ENCODE assay signal across 1 cellular context in the genomic region with DNA sequence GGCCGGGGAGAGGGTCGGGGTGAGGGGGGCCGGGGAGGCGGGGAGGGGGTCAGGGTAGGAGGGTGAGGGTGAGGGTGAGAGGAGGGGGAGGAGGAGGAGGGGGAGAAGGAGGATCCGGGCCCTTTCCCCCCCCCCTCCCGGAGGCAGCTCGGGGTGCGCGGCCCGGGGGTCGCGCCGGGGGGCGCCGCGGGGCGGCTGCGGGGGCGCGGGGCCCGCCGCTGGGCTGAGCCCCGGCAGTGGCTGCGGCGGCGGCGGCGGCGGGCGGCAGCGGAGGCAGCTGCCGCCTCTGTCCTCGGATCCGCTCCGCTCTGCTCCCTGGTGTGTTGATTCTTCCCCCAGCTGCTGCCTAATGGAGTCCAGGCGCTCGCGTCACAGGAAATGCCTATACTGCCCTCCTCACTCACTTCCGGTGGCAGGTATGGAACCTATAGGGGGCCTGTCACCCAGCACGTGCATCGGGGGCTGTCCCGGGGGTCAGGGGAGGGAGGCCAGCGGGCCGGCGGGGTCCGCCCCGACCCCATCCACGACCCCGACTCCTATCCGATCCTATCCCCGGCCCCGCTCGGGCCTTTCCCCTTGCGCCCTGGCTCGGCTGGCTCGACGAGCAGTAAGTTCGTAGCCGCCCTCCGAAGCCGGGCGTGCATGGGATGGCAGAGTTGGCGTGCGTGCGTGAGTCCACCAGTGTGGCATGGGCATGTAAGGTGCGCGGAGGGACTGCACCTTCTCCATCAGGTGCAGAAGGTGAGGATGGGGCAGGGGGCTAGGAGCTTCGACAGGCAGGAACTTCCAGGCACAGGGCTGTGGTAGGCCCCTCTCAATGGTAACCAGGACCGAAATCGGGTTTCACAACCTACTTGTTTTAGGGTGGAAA.
TF ChIP-seq lines count a peak whose summit lies in the region.

A gene (minus strand): TSS at position 351 of the 871 bp plus-strand sequence.

TF ChIP-seq in IMR-90, 13 proteins besides CTCF, POLR2A, EP300 and RAD21 (continued from another document):
- TF ChIP-seq, protein P1, sequence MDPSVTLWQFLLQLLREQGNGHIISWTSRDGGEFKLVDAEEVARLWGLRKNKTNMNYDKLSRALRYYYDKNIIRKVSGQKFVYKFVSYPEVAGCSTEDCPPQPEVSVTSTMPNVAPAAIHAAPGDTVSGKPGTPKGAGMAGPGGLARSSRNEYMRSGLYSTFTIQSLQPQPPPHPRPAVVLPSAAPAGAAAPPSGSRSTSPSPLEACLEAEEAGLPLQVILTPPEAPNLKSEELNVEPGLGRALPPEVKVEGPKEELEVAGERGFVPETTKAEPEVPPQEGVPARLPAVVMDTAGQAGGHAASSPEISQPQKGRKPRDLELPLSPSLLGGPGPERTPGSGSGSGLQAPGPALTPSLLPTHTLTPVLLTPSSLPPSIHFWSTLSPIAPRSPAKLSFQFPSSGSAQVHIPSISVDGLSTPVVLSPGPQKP (IDR thresholded peaks at IDR 0.05; ENCODE audit: borderline replicate concordance, low read depth, low read length) = no peak
- TF ChIP-seq MAFK (IDR thresholded peaks at IDR 0.05; ENCODE audit: low read depth, low read length) = no peak
- TF ChIP-seq CHD1 (IDR thresholded peaks at IDR 0.05; ENCODE audit: low read depth, low read length) = no peak; the same call in 1 of the 2 replicates
- no peak for TF ChIP-seq RCOR1 (IDR thresholded peaks at IDR 0.05; ENCODE audit: insufficient replicate concordance, low read length)
- TF ChIP-seq, protein P2, sequence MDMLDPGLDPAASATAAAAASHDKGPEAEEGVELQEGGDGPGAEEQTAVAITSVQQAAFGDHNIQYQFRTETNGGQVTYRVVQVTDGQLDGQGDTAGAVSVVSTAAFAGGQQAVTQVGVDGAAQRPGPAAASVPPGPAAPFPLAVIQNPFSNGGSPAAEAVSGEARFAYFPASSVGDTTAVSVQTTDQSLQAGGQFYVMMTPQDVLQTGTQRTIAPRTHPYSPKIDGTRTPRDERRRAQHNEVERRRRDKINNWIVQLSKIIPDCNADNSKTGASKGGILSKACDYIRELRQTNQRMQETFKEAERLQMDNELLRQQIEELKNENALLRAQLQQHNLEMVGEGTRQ (IDR thresholded peaks at IDR 0.05; ENCODE audit: low read depth, low read length) = peak; percentile 69
- TF ChIP-seq FOS (IDR thresholded peaks at IDR 0.05; ENCODE audit: low read depth, low read length) = no peak
- peak; percentile 90 for TF ChIP-seq BHLHE40 (IDR thresholded peaks at IDR 0.05; ENCODE audit: low read depth, low read length)
- no peak for TF ChIP-seq NFE2L2 (IDR thresholded peaks at IDR 0.05; ENCODE audit: low read depth, low read length)
- peak; percentile 65; the same call in 1 of the 2 replicates for TF ChIP-seq MAZ (IDR thresholded peaks at IDR 0.05; ENCODE audit: borderline replicate concordance, low read depth, low read length)
- TF ChIP-seq SMC3 (IDR thresholded peaks at IDR 0.05; ENCODE audit: low read depth, low read length) = no peak
- TF ChIP-seq CEBPB (IDR thresholded peaks at IDR 0.05; ENCODE audit: low read depth, low read length) = no peak
